ENCODE assay signal across 13 cellular contexts in the genomic region with DNA sequence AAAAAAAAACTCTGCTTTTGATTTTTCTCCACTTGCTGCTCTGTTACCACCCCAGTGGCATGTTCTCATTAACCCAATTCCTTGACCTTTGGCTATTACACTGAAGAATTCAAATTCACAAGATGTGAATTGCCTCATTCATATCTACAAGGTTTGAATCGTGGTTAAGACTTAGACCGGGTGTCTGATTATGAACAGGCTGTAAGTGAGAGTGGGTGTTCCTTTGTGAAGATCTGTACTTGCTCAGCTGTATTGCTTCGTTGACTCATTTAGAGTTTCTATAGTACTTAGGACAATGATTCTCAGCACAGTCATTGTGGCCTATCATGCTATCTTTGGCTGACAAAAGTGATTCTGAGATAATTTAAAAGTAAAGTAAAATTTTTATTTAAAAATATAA. TPM values are rescaled to one million over a fixed set of nuclear protein-coding genes. Genes with fewer than 3 reads are reported as not detected.
DNase-seq lines count a peak whose midpoint lies in the region; ATAC-seq, FAIRE-seq and TF ChIP-seq lines count a peak whose summit lies in the region.
"Had no signal": no experiment of that assay in that cellular context is flagged by ENCODE, and none has a peak within 500 bp of the region (broad histone marks: within the 10 kb centered on the region; RNA-seq: fewer than 3 reads in every experiment).

No MANE protein-coding gene starts in this region.

- intact Hi-C loops in Right ventricle myocardium superior (cut with DNase I): no loop called here

- no peak overlapping the region for H3K27ac ChIP-seq in epithelial cell of prostate
- H3K27ac ChIP-seq: vagina had no signal

- DNase-seq in GM12864 (ENCODE audit: low read depth) (peak; percentile 10), GM20000 (ENCODE audit: low spot score) (peak; percentile 29), epithelial cell of prostate (ENCODE audit: low read depth, low spot score) (peak; percentile 58), Right ventricle myocardium superior (no peak), NCI-H526 treated with DMSO at 0.1 percent for 48 hours (lab: John Stamatoyannopoulos, UW) (no peak), NCI-H2227 treated with DMSO at 0.1 percent for 48 hours (lab: John Stamatoyannopoulos, UW) (no peak), GM12892 (ENCODE audit: insufficient read length) (no peak)
- DNase-seq: activated CD4-positive, CD25-positive, alpha-beta regulatory T cell; CD8-positive, alpha-beta T cell; NCI-H1092 treated with DMSO at 0.1 percent for 48 hours; nucleus accumbens had no signal

- FAIRE-seq in GM12892 (lab: Jason Lieb, UNC): no peak

- TF ChIP-seq CTCF in GM12864 (IDR thresholded peaks at IDR 0.05; ENCODE audit: low read depth, low read length, missing control alignments): no peak
- TF ChIP-seq CTCF in GM20000 (IDR thresholded peaks at IDR 0.05; ENCODE audit: extremely low read depth, missing control alignments): no peak

- no peak overlapping the region for H3K4me3 ChIP-seq in GM12864 (ENCODE audit: low read depth, low read length)
- H3K4me3 ChIP-seq: vagina had no signal

- ATAC-seq in HG03378 (IDR thresholded peaks at IDR 0.05; ENCODE audit: unreplicated experiment) (peak; percentile 87), Right ventricle myocardium superior (ENCODE audit: poor library complexity) (no peak)
- ATAC-seq: CD8-positive, alpha-beta T cell had no signal

- TF ChIP-seq POLR2A in GM12892 (IDR thresholded peaks at IDR 0.05; ENCODE audit: low read depth, low read length): no peak

RNA-seq across cellular contexts. Expression of gene DNM3, which starts 36.4 kb away (rescaled TPM):
- total RNA-seq in Right ventricle myocardium superior: 1.7 TPM
- 0.36 TPM for polyA plus RNA-seq in GM12892 (2012; ENCODE audit: missing spikeins)

Comparison
In these comparisons a context has a peak if more than half of its experiments do, and no peak if none do; other contexts are left out.
1. DNase-seq: peak in GM12864 (single experiment), GM20000 (single experiment) and epithelial cell of prostate (single experiment); none in Right ventricle myocardium superior (single experiment), NCI-H526 treated with DMSO at 0.1 percent for 48 hours (single experiment), NCI-H2227 treated with DMSO at 0.1 percent for 48 hours (single experiment) and GM12892 (single experiment).